1 cellular context compared by ENCODE assay signal in the genomic region with DNA sequence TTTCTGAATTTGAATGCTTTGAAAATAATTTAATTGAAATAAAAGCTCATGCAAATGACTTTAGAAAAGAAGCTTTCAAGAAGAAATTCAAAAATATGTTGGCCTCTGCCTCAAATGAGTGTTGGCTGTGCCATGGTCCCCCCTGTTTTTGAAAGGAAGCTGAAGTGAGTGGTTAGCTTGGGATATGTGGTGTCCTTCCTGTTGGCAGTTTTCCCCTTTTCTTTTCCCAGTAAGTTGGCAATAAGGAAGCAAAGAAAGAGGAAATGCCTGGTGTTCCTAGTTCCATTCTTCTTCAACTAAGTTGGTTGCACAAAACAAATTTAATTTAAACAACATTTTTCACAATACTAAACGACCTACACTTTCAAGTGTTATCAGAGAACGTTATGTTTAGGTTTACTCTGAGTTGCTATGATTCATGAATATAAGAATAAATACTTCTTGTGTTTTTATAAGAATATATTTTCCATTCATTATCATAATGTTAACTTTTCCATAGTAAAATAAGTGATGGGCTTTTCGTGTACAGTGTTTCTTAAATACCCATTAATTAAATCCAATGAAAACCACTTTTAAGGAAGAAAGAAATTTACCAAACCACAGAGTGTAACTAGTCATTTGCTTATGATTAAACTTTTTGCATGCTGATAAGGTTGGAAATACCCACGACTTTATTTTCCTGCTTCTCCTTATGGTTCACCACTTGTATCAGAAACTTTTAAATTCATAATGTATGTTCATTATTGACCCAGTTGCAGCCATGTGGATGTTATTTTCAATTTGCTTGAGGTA.
TF ChIP-seq lines count a peak whose summit lies in the region.

No MANE protein-coding gene starts in this region.

TF ChIP-seq in SK-N-SH treated with all-trans-retinoic acid at 6 μM for 48 hours, 23 proteins besides CTCF, POLR2A, EP300 and RAD21 (continued from another document):
- TF ChIP-seq ZNF565 (CRISPR knock-in tag; conservative IDR thresholded peaks at IDR 0.05; ENCODE audit: low read depth) (no peak), RARB (CRISPR knock-in tag; IDR thresholded peaks at IDR 0.05) (no peak), ARNTL (CRISPR knock-in tag; IDR thresholded peaks at IDR 0.05; ENCODE audit: borderline replicate concordance, low read depth) (no peak), BACH2 (CRISPR knock-in tag; IDR thresholded peaks at IDR 0.05; ENCODE audit: borderline replicate concordance) (no peak), ZC3H10 (CRISPR knock-in tag; IDR thresholded peaks at IDR 0.05) (no peak), ZNF8 (CRISPR knock-in tag; IDR thresholded peaks at IDR 0.05) (no peak), OSR1 (CRISPR knock-in tag; IDR thresholded peaks at IDR 0.05) (no peak)
- TF ChIP-seq, protein P1, sequence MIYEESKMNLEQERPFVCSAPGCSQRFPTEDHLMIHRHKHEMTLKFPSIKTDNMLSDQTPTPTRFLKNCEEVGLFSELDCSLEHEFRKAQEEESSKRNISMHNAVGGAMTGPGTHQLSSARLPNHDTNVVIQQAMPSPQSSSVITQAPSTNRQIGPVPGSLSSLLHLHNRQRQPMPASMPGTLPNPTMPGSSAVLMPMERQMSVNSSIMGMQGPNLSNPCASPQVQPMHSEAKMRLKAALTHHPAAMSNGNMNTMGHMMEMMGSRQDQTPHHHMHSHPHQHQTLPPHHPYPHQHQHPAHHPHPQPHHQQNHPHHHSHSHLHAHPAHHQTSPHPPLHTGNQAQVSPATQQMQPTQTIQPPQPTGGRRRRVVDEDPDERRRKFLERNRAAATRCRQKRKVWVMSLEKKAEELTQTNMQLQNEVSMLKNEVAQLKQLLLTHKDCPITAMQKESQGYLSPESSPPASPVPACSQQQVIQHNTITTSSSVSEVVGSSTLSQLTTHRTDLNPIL (CRISPR knock-in tag; IDR thresholded peaks at IDR 0.05; ENCODE audit: low read depth): no peak
